ENCODE assay signal across 27 cellular contexts in genomic region chr12:69435644-69436043, GRCh38. TPM values are rescaled to one million over a fixed set of nuclear protein-coding genes. Genes with fewer than 3 reads are reported as not detected.
A peak's percentile ranks its signal among the peaks of the same experiment; 100 is the strongest.
DNase-seq lines count a peak whose midpoint lies in the region; ATAC-seq and TF ChIP-seq lines count a peak whose summit lies in the region.
"Had no signal": no experiment of that assay in that cellular context is flagged by ENCODE, and none has a peak within 500 bp of the region (broad histone marks: within the 10 kb centered on the region; RNA-seq: fewer than 3 reads in every experiment).

No MANE protein-coding gene starts in this region.

- H3K36me3 ChIP-seq in ascending aorta = no peaks in the 10 kb centered on the region
- no peaks in the 10 kb centered on the region for H3K36me3 ChIP-seq in thoracic aorta
- no peaks in the 10 kb centered on the region for H3K36me3 ChIP-seq in CD4-positive, alpha-beta memory T cell (ENCODE audit: insufficient read depth, low read length)
- H3K36me3 ChIP-seq: esophagus squamous epithelium had no signal

- H3K27ac ChIP-seq in ascending aorta (peak overlapping the region; percentile 75 to 82), thoracic aorta (peak overlapping the region; percentile 48 to 71)
- H3K27ac ChIP-seq in CD4-positive, alpha-beta T cell (ENCODE audit: low read depth, low read length) = no peak overlapping the region
- H3K27ac ChIP-seq in CD4-positive, alpha-beta memory T cell (ENCODE audit: low read depth, low read length) = no peak overlapping the region
- H3K27ac ChIP-seq: SK-N-MC, skin epidermis had no signal

- no peak for TF ChIP-seq CTCF in ascending aorta (IDR thresholded peaks at IDR 0.05)
- no peak for TF ChIP-seq CTCF in thoracic aorta (IDR thresholded peaks at IDR 0.05)
- TF ChIP-seq CTCF in CD4-positive, alpha-beta T cell (IDR thresholded peaks at IDR 0.05) = no peak

- DNase-seq in NCI-H2107 treated with DMSO at 0.1 percent for 48 hours (lab: John Stamatoyannopoulos, UW; ENCODE audit: unreplicated experiment) (peak; percentile 18), NCI-H2107 (lab: John Stamatoyannopoulos, UW) (no peak), ascending aorta (ENCODE audit: low spot score in 2 of 2) (no peak), fibroblast of peridontal ligament (ENCODE audit: extremely low read depth) (peak; percentile 66), thoracic aorta (ENCODE audit: low spot score) (no peak)
- no peak for DNase-seq in CD4-positive, alpha-beta T cell
- no peak for DNase-seq in CD4-positive, alpha-beta memory T cell
- DNase-seq: activated CD4-positive, alpha-beta T cell treated with anti-CD3 and anti-CD28 coated beads, Interleukin-2, amount 50 U/mL, for 48 hours; activated CD8-positive, alpha-beta memory T cell treated with anti-CD3 and anti-CD28 coated beads, Interleukin-2, amount 50 U/mL, for 4 hours; activated naive CD4-positive, alpha-beta T cell treated with anti-CD3 and anti-CD28 coated beads, Interleukin-2, amount 50 U/mL, for 16 hours; amygdala; Caco-2; central memory CD4-positive, alpha-beta T cell; esophagus squamous epithelium; MM.1S; NCI-H2081; stimulated activated CD8-positive, alpha-beta memory T cell treated with anti-CD3 and anti-CD28 coated beads, Interleukin-4, amount 100 ng/mL, for 48 hours; stimulated activated naive CD8-positive, alpha-beta T cell treated with anti-CD3 and anti-CD28 coated beads, Interleukin-15, amount 100 ng/mL, for 72 hours; trophoblast cell had no signal

- H3K9me3 Mint-ChIP-seq in CD4-positive, alpha-beta T cell = no peaks in the 10 kb centered on the region
- H3K9me3 Mint-ChIP-seq in CD4-positive, alpha-beta memory T cell = no peaks in the 10 kb centered on the region
- H3K9me3 Mint-ChIP-seq: dendritic cell treated with granulocyte-macrophage colony-stimulating factor and Interleukin-4, amounts not matched to agents 40 ng/mL and 50 ng/mL, for 4 days; nephron; stimulated activated naive CD8-positive, alpha-beta T cell treated with anti-CD3 and anti-CD28 coated beads, Interleukin-15, amount 100 ng/mL, for 72 hours; T-helper 1 cell treated with Interleukin-12 subunit alpha and Interleukin-12 subunit beta and Interleukin-4 antibody, amounts not matched to agents 30 μg/mL and 1 μg/mL, for 36 hours had no signal

- H3K4me3 Mint-ChIP-seq in CD4-positive, alpha-beta T cell = no peak overlapping the region
- H3K4me3 Mint-ChIP-seq in CD4-positive, alpha-beta memory T cell = no peak overlapping the region
- H3K4me3 Mint-ChIP-seq: B cell; dendritic cell treated with granulocyte-macrophage colony-stimulating factor and Interleukin-4, amounts not matched to agents 40 ng/mL and 50 ng/mL, for 4 days; nephron; stimulated activated naive CD8-positive, alpha-beta T cell treated with anti-CD3 and anti-CD28 coated beads, Interleukin-15, amount 100 ng/mL, for 72 hours; T-helper 1 cell treated with Interleukin-12 subunit alpha and Interleukin-12 subunit beta and Interleukin-4 antibody, amounts not matched to agents 30 μg/mL and 1 μg/mL, for 36 hours had no signal

- POLR2A ChIA-PET in CD4-positive, alpha-beta T cell (lab: Charles Lee) = no interaction called here
- POLR2A ChIA-PET in CD4-positive, alpha-beta memory T cell (lab: Charles Lee; ENCODE audit: partially characterized antibody) = no interaction called here

- ATAC-seq in thoracic aorta (ENCODE audit: insufficient number of reproducible peaks, low FRiP score, low read depth) (peak; percentile 77), GM21367 (IDR thresholded peaks at IDR 0.05; ENCODE audit: unreplicated experiment) (no peak)
- no peak for ATAC-seq in CD4-positive, alpha-beta T cell (ENCODE audit: poor library complexity)
- ATAC-seq: K562; stimulated activated naive CD8-positive, alpha-beta T cell treated with anti-CD3 and anti-CD28 coated beads, Interleukin-15, amount 100 ng/mL, for 72 hours had no signal

- H3K9me3 ChIP-seq in ascending aorta (no peaks in the 10 kb centered on the region), thoracic aorta (no peaks in the 10 kb centered on the region)
- no peaks in the 10 kb centered on the region for H3K9me3 ChIP-seq in CD4-positive, alpha-beta T cell (ENCODE audit: control insufficient read depth, low read length)
- no peaks in the 10 kb centered on the region for H3K9me3 ChIP-seq in CD4-positive, alpha-beta memory T cell (ENCODE audit: control insufficient read depth in 1 of 2, low read length in 2 of 2)
- H3K9me3 ChIP-seq: Caco-2, esophagus squamous epithelium had no signal

- H3K27ac Mint-ChIP-seq in CD4-positive, alpha-beta T cell = no peak overlapping the region
- no peak overlapping the region for H3K27ac Mint-ChIP-seq in CD4-positive, alpha-beta memory T cell
- H3K27ac Mint-ChIP-seq: B cell; dendritic cell treated with granulocyte-macrophage colony-stimulating factor and Interleukin-4, amounts not matched to agents 40 ng/mL and 50 ng/mL, for 4 days; nephron; T-helper 1 cell treated with Interleukin-12 subunit alpha and Interleukin-12 subunit beta and Interleukin-4 antibody, amounts not matched to agents 30 μg/mL and 1 μg/mL, for 36 hours had no signal

- CTCF ChIA-PET in CD4-positive, alpha-beta T cell (lab: Charles Lee) = no interaction called here
- CTCF ChIA-PET in CD4-positive, alpha-beta memory T cell (lab: Charles Lee; ENCODE audit: partially characterized antibody) = no interaction called here

- H3K4me1 Mint-ChIP-seq in CD4-positive, alpha-beta T cell (ENCODE audit: low read depth) = no peaks in the 10 kb centered on the region
- no peaks in the 10 kb centered on the region for H3K4me1 Mint-ChIP-seq in CD4-positive, alpha-beta memory T cell
- H3K4me1 Mint-ChIP-seq: B cell; stimulated activated naive CD8-positive, alpha-beta T cell treated with anti-CD3 and anti-CD28 coated beads, Interleukin-15, amount 100 ng/mL, for 72 hours had no signal

- peaks cover 6 to 28% of the 10 kb centered on the region in 2 donors for H3K4me1 ChIP-seq in ascending aorta
- peaks cover 17 to 35% of the 10 kb centered on the region in 2 donors for H3K4me1 ChIP-seq in thoracic aorta (ENCODE audit: control insufficient read depth in 1 of 2, low read depth in 2 of 2)
- no peaks in the 10 kb centered on the region for H3K4me1 ChIP-seq in CD4-positive, alpha-beta memory T cell (ENCODE audit: insufficient read depth, low read length)

- no peaks in the 10 kb centered on the region for H3K27me3 Mint-ChIP-seq in CD4-positive, alpha-beta T cell
- no peaks in the 10 kb centered on the region for H3K27me3 Mint-ChIP-seq in CD4-positive, alpha-beta memory T cell
- H3K27me3 Mint-ChIP-seq: B cell; dendritic cell treated with granulocyte-macrophage colony-stimulating factor and Interleukin-4, amounts not matched to agents 40 ng/mL and 50 ng/mL, for 4 days; stimulated activated naive CD8-positive, alpha-beta T cell treated with anti-CD3 and anti-CD28 coated beads, Interleukin-15, amount 100 ng/mL, for 72 hours had no signal

- H3K4me3 ChIP-seq in ascending aorta (no peak overlapping the region), thoracic aorta (no peak overlapping the region)
- H3K4me3 ChIP-seq in CD4-positive, alpha-beta memory T cell (ENCODE audit: low read length in 2 of 2) = no peak overlapping the region
- H3K4me3 ChIP-seq: esophagus squamous epithelium, K562, SK-N-MC, skin epidermis had no signal

- intact Hi-C loops in ascending aorta (cut with DNase I) = loop anchor here (2.0 kb wide), 1 partner anchor 19 kb away; no protein-coding TSS in a partner anchor
- intact Hi-C loops in CD4-positive, alpha-beta T cell (cut with DNase I, micrococcal nuclease) = no loop called here
- intact Hi-C loops in CD4-positive, alpha-beta memory T cell (cut with micrococcal nuclease) = no loop called here

- H3K36me3 Mint-ChIP-seq in CD4-positive, alpha-beta T cell (ENCODE audit: low read depth) = no peaks in the 10 kb centered on the region
- no peaks in the 10 kb centered on the region for H3K36me3 Mint-ChIP-seq in CD4-positive, alpha-beta memory T cell

- H3K27me3 ChIP-seq in ascending aorta (no peaks in the 10 kb centered on the region), thoracic aorta (replicated peaks; ENCODE audit: insufficient read depth) (no peaks in the 10 kb centered on the region)
- H3K27me3 ChIP-seq in CD4-positive, alpha-beta T cell (ENCODE audit: control insufficient read depth, insufficient read depth, low read length) = no peaks in the 10 kb centered on the region
- no peaks in the 10 kb centered on the region for H3K27me3 ChIP-seq in CD4-positive, alpha-beta memory T cell (ENCODE audit: insufficient read depth, low read length)
- H3K27me3 ChIP-seq: esophagus squamous epithelium had no signal

RNA-seq across cellular contexts. Expression of gene FRS2, which starts 34.5 kb away (rescaled TPM):
- total RNA-seq in ascending aorta (37.7 TPM), thoracic aorta (10 to 100 TPM; 29.8 to 72.3 TPM)
- total RNA-seq in CD4-positive, alpha-beta T cell = 10 to 100 TPM; 21.7 to 24.9 TPM
- 10 to 100 TPM; 21.2 to 22.2 TPM for total RNA-seq in CD4-positive, alpha-beta memory T cell
- 1 to 10 TPM; 8.6 to 9.3 TPM for polyA plus RNA-seq in CD4-positive, alpha-beta memory T cell

Comparison
In these comparisons a context has a peak if more than half of its experiments do, and no peak if none do; other contexts are left out.
1. DNase-seq: peak in NCI-H2107 treated with DMSO at 0.1 percent for 48 hours (single experiment) and fibroblast of peridontal ligament (single experiment); none in NCI-H2107 (single experiment), ascending aorta (0 of 2), thoracic aorta (single experiment), CD4-positive, alpha-beta T cell (0 of 10) and CD4-positive, alpha-beta memory T cell (0 of 5).
2. H3K27ac ChIP-seq: peak in ascending aorta (2 of 2) and thoracic aorta (2 of 2); none in CD4-positive, alpha-beta T cell (single experiment) and CD4-positive, alpha-beta memory T cell (single experiment).